17 cellular contexts compared by ENCODE assay signal in the genomic region with DNA sequence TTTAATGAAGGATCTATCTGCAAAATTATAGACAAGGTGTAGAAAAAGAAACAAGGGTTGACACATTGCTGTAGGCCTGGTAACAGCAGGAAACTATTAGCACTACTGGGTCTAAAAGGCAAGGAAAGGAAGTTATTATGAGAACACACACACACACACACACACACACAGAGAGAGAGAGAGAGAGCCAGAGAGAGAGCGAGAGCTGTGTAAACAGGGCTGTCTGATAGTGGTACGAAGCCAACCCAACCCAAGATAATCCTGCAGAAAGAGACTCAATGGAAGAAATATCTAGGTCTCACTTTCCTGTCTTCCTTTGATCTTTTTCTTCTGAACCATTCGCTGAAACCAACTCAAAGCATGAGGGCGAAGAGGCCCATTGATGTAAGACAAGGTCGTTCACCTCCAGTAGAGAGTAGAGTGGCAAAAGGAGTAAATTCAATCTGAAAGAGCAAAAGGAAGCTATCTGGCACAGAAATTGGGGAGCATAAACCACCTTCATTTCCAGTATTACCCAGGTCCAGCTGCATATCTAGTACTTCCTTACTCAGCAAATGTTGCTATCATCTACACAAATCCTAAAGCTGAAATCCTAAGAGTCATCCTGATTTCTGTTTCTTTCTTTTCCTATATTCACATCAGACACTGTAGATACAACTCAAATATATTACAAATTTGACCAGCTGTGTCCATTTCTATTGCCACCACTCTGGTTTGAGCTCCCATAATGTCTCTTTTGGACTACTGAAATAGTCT.
A peak's percentile ranks its signal among the peaks of the same experiment; 100 is the strongest.
DNase-seq lines count a peak whose midpoint lies in the region; ATAC-seq and TF ChIP-seq lines count a peak whose summit lies in the region.
"Had no signal": no experiment of that assay in that cellular context is flagged by ENCODE, and none has a peak within 500 bp of the region (broad histone marks: within the 10 kb centered on the region; RNA-seq: fewer than 3 reads in every experiment).

No MANE protein-coding gene starts in this region.

- H3K27ac Mint-ChIP-seq in activated CD4-positive, alpha-beta T cell treated with anti-CD3 and anti-CD28 coated beads for 36 hours: no peak overlapping the region
- H3K27ac Mint-ChIP-seq in activated CD8-positive, alpha-beta T cell treated with anti-CD3 and anti-CD28 coated beads, Interleukin-2, amount 10 ng/mL, durations not matched to agents 7 days and 5 days: no peak overlapping the region
- no peak overlapping the region for H3K27ac Mint-ChIP-seq in chondrocyte (ENCODE audit: unreplicated experiment)

- H3K4me3 Mint-ChIP-seq in activated CD4-positive, alpha-beta T cell treated with anti-CD3 and anti-CD28 coated beads for 36 hours: no peak overlapping the region
- H3K4me3 Mint-ChIP-seq in activated CD8-positive, alpha-beta T cell treated with anti-CD3 and anti-CD28 coated beads, Interleukin-2, amount 10 ng/mL, durations not matched to agents 7 days and 5 days: no peak overlapping the region
- H3K4me3 Mint-ChIP-seq in chondrocyte (ENCODE audit: unreplicated experiment): no peak overlapping the region

- TF ChIP-seq CTCF in DND-41 (IDR thresholded peaks at IDR 0.05; ENCODE audit: borderline replicate concordance, extremely low read depth, low read length, poor library complexity, severe bottlenecking) (no peak), chondrocyte (IDR thresholded peaks at IDR 0.05) (no peak)

- H3K36me3 ChIP-seq in DND-41 (ENCODE audit: insufficient read depth, low read length): no peaks in the 10 kb centered on the region

- H3K27ac ChIP-seq in DND-41 (ENCODE audit: low read length): peak overlapping the region; percentile 63

- no peaks in the 10 kb centered on the region for H3K9me3 ChIP-seq in DND-41 (ENCODE audit: insufficient read depth, low read length, severe bottlenecking)

- H3K4me1 Mint-ChIP-seq in activated CD4-positive, alpha-beta T cell treated with anti-CD3 and anti-CD28 coated beads for 36 hours: peaks cover 15% of the 10 kb centered on the region
- H3K4me1 Mint-ChIP-seq in activated CD8-positive, alpha-beta T cell treated with anti-CD3 and anti-CD28 coated beads, Interleukin-2, amount 10 ng/mL, durations not matched to agents 7 days and 5 days (ENCODE audit: low read depth): peaks cover 10% of the 10 kb centered on the region
- no peaks in the 10 kb centered on the region for H3K4me1 Mint-ChIP-seq in chondrocyte (ENCODE audit: low read depth)

- intact Hi-C loops in activated CD4-positive, alpha-beta T cell treated with anti-CD3 and anti-CD28 coated beads for 36 hours (cut with DNase I, micrococcal nuclease): no loop called here
- intact Hi-C loops in posterior vena cava (cut with DNase I): no loop called here

- DNase-seq in activated CD4-positive, alpha-beta T cell treated with anti-CD3 and anti-CD28 coated beads for 36 hours: no peak
- no peak for DNase-seq in activated CD4-positive, alpha-beta T cell treated with anti-CD3 and anti-CD28 coated beads for 4 hours
- peak; percentile 32 for DNase-seq in DND-41
- no peak for DNase-seq in activated CD8-positive, alpha-beta T cell treated with anti-CD3 and anti-CD28 coated beads, Interleukin-2, amount 10 ng/mL, durations not matched to agents 7 days and 5 days
- DNase-seq in mucosa of gallbladder (ENCODE audit: low spot score): peak; percentile 44
- no peak for DNase-seq in NCI-H1092 treated with DMSO at 0.1 percent for 48 hours (lab: John Stamatoyannopoulos, UW)
- DNase-seq in chondrocyte (ENCODE audit: low spot score): no peak
- no peak for DNase-seq in posterior vena cava (ENCODE audit: low spot score)
- DNase-seq: AML-193, C1 segment of cervical spinal cord, KG1, NCI-H1105, NCI-H146, NCI-H2029, NCI-H524 treated with DMSO at 0.1 percent for 48 hours, Right ventricle myocardium superior had no signal

- H3K4me3 ChIP-seq in DND-41 (ENCODE audit: low read depth in 1 of 2, low read length in 2 of 2): no peak overlapping the region

- CTCF ChIA-PET in activated CD4-positive, alpha-beta T cell treated with anti-CD3 and anti-CD28 coated beads for 36 hours (lab: Charles Lee): no interaction called here
- CTCF ChIA-PET in activated CD8-positive, alpha-beta T cell treated with anti-CD3 and anti-CD28 coated beads, Interleukin-2, amount 10 ng/mL, durations not matched to agents 7 days and 5 days (lab: Charles Lee): no interaction called here

- peak; percentile 44 for ATAC-seq in activated CD4-positive, alpha-beta T cell treated with anti-CD3 and anti-CD28 coated beads for 36 hours
- peak; percentile 85 for ATAC-seq in DND-41 (ENCODE audit: insufficient read depth, low read depth)
- peak; percentile 27 for ATAC-seq in activated CD8-positive, alpha-beta T cell treated with anti-CD3 and anti-CD28 coated beads, Interleukin-2, amount 10 ng/mL, durations not matched to agents 7 days and 5 days
- ATAC-seq: HCT116 had no signal

- H3K4me2 ChIP-seq in DND-41 (ENCODE audit: insufficient read depth, low read length): 0 out of 2 replicates have a peak overlapping the region, but pooled peaks have one; percentile 15

- no peaks in the 10 kb centered on the region for H3K27me3 Mint-ChIP-seq in activated CD4-positive, alpha-beta T cell treated with anti-CD3 and anti-CD28 coated beads for 36 hours
- no peaks in the 10 kb centered on the region for H3K27me3 Mint-ChIP-seq in activated CD8-positive, alpha-beta T cell treated with anti-CD3 and anti-CD28 coated beads, Interleukin-2, amount 10 ng/mL, durations not matched to agents 7 days and 5 days (ENCODE audit: low read depth)
- H3K27me3 Mint-ChIP-seq in chondrocyte (ENCODE audit: low read depth): peaks cover 4% of the 10 kb centered on the region

- peak overlapping the region; percentile 38 for H2AFZ ChIP-seq in DND-41 (ENCODE audit: low read depth, low read length)

- no peaks in the 10 kb centered on the region for H3K79me2 ChIP-seq in DND-41 (ENCODE audit: insufficient read depth, low read length)

- H4K20me1 ChIP-seq in DND-41 (ENCODE audit: insufficient read depth, low read length): no peaks in the 10 kb centered on the region

- POLR2A ChIA-PET in activated CD4-positive, alpha-beta T cell treated with anti-CD3 and anti-CD28 coated beads for 36 hours (lab: Charles Lee): no interaction called here
- POLR2A ChIA-PET in activated CD8-positive, alpha-beta T cell treated with anti-CD3 and anti-CD28 coated beads, Interleukin-2, amount 10 ng/mL, durations not matched to agents 7 days and 5 days (lab: Charles Lee): no interaction called here

- H3K27me3 ChIP-seq in DND-41 (ENCODE audit: insufficient read depth, low read length, poor library complexity): no peaks in the 10 kb centered on the region

- no peak overlapping the region for H3K9ac ChIP-seq in DND-41 (ENCODE audit: low read depth, low read length)

- no peaks in the 10 kb centered on the region for H3K36me3 Mint-ChIP-seq in activated CD4-positive, alpha-beta T cell treated with anti-CD3 and anti-CD28 coated beads for 36 hours (ENCODE audit: low read depth)
- H3K36me3 Mint-ChIP-seq in activated CD8-positive, alpha-beta T cell treated with anti-CD3 and anti-CD28 coated beads, Interleukin-2, amount 10 ng/mL, durations not matched to agents 7 days and 5 days (ENCODE audit: low read depth): no peaks in the 10 kb centered on the region
- no peaks in the 10 kb centered on the region for H3K36me3 Mint-ChIP-seq in chondrocyte (ENCODE audit: low read depth)

- H3K9me3 Mint-ChIP-seq in activated CD4-positive, alpha-beta T cell treated with anti-CD3 and anti-CD28 coated beads for 36 hours (ENCODE audit: low read depth): no peaks in the 10 kb centered on the region
- H3K9me3 Mint-ChIP-seq in activated CD8-positive, alpha-beta T cell treated with anti-CD3 and anti-CD28 coated beads, Interleukin-2, amount 10 ng/mL, durations not matched to agents 7 days and 5 days (ENCODE audit: insufficient read depth): no peaks in the 10 kb centered on the region
- no peaks in the 10 kb centered on the region for H3K9me3 Mint-ChIP-seq in chondrocyte (ENCODE audit: low read depth)

- H3K4me1 ChIP-seq in DND-41 (ENCODE audit: insufficient read depth, low read length): peaks cover 13% of the 10 kb centered on the region

Comparison
In these comparisons a context has a peak if more than half of its experiments do, and no peak if none do; other contexts are left out.
1. ATAC-seq: peak in every context shown above with its lines; median percentile 85 in DND-41; 44 in activated CD4-positive, alpha-beta T cell treated with anti-CD3 and anti-CD28 coated beads for 36 hours; 27 in activated CD8-positive, alpha-beta T cell treated with anti-CD3 and anti-CD28 coated beads, Interleukin-2, amount 10 ng/mL, durations not matched to agents 7 days and 5 days.
2. DNase-seq: peak in DND-41 (single experiment) and mucosa of gallbladder (single experiment); none in activated CD4-positive, alpha-beta T cell treated with anti-CD3 and anti-CD28 coated beads for 36 hours (single experiment), activated CD4-positive, alpha-beta T cell treated with anti-CD3 and anti-CD28 coated beads for 4 hours (0 of 2), activated CD8-positive, alpha-beta T cell treated with anti-CD3 and anti-CD28 coated beads, Interleukin-2, amount 10 ng/mL, durations not matched to agents 7 days and 5 days (single experiment), NCI-H1092 treated with DMSO at 0.1 percent for 48 hours (single experiment), chondrocyte (single experiment) and posterior vena cava (single experiment).